In the genomic region with DNA sequence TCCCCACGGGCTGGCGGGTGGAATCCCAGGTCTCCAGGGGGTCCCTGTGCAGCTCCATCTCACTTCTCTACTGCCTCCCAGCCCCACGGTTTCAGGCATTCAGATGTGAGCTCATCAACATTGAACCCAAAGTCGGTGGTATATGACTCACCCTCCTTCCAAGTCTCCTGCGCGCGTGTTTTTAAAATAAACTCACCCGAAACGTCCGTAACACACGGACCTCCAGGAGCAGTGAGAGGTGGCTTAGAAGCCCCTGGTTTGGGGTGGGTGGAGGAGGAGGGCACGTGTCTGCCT, we compare ENCODE assay signal across 16 cellular contexts. TPM values are rescaled to one million over a fixed set of nuclear protein-coding genes. Genes with fewer than 3 reads are reported as not detected.
A peak's percentile ranks its signal among the peaks of the same experiment; 100 is the strongest.
DNase-seq lines count a peak whose midpoint lies in the region; TF ChIP-seq lines count a peak whose summit lies in the region.
"Had no signal": no experiment of that assay in that cellular context is flagged by ENCODE, and none has a peak within 500 bp of the region (broad histone marks: within the 10 kb centered on the region; RNA-seq: fewer than 3 reads in every experiment).

No MANE protein-coding gene starts in this region.

- H3K27ac ChIP-seq in brain microvascular endothelial cell: no peak overlapping the region
- peak overlapping the region; percentile 73 for H3K27ac ChIP-seq in hepatocyte
- peak overlapping the region; percentile 57 to 68 for H3K27ac ChIP-seq in uterus

- H2AFZ ChIP-seq in hepatocyte: no peak overlapping the region

- TF ChIP-seq CTCF in brain microvascular endothelial cell (IDR thresholded peaks at IDR 0.05; ENCODE audit: low read depth, low read length, missing control alignments) (no peak), hepatocyte (IDR thresholded peaks at IDR 0.05; ENCODE audit: poor library complexity) (no peak), uterus (IDR thresholded peaks at IDR 0.05) (no peak)

- CTCF ChIA-PET in HEK293T (lab: Yijun Ruan, JAX): no interaction called here

- POLR2A ChIA-PET in HEK293T (lab: Yijun Ruan, JAX): no interaction called here

- H3K36me3 ChIP-seq in brain microvascular endothelial cell (replicated peaks) (peaks cover 7% of the 10 kb centered on the region), hepatocyte (replicated peaks; ENCODE audit: insufficient read depth, low read depth) (no peaks in the 10 kb centered on the region), uterus (no peaks in the 10 kb centered on the region)

- no peak for TF ChIP-seq POLR2A in uterus (IDR thresholded peaks at IDR 0.05)

- H3K9me2 ChIP-seq in hepatocyte (replicated peaks; ENCODE audit: insufficient read depth): no peaks in the 10 kb centered on the region
- H3K9me2 ChIP-seq: SK-N-SH had no signal

- 88% methylated on average over 11 of the region's 12 CpGs for WGBS in hepatocyte (ENCODE audit: low lambda C conversion rate, missing lambda C conversion rate)

- H3K4me2 ChIP-seq in hepatocyte: no peak overlapping the region
- H3K4me2 ChIP-seq: SK-N-SH had no signal

- H3K9me3 ChIP-seq in hepatocyte (ENCODE audit: low read depth): no peaks in the 10 kb centered on the region
- H3K9me3 ChIP-seq in uterus: no peaks in the 10 kb centered on the region
- H3K9me3 ChIP-seq: MG63, SK-N-SH had no signal

- in situ Hi-C loops in brain microvascular endothelial cell (cut with HindIII; ENCODE audit: low pct_ligation_motif_present, low sequenced_read_pairs): no loop called here

- H3K4me1 ChIP-seq in hepatocyte (ENCODE audit: insufficient read depth): peaks cover 28% of the 10 kb centered on the region
- H3K4me1 ChIP-seq in uterus: peaks cover 0 to 11% of the 10 kb centered on the region in 2 donors

- H4K20me1 ChIP-seq in hepatocyte (ENCODE audit: insufficient read depth, poor library complexity, severe bottlenecking): no peaks in the 10 kb centered on the region

- DNase-seq in RPMI7951 (ENCODE audit: low read depth) (peak; percentile 30), brain microvascular endothelial cell (peak; percentile 51), hepatocyte (ENCODE audit: low spot score) (no peak), uterus (no peak), HuH-7.5 (ENCODE audit: low spot score) (no peak), SK-N-DZ (ENCODE audit: low spot score) (no peak), HEK293T (ENCODE audit: extremely low spot score) (no peak)
- DNase-seq: CD4-positive, alpha-beta memory T cell; DMS79 treated with DMSO at 0.1 percent for 48 hours; GF-D8; MG63; NCI-H1092; NCI-H146; NCI-H2081; NCI-H524; SK-N-SH had no signal

- no peaks in the 10 kb centered on the region for H3K79me2 ChIP-seq in hepatocyte

- H3K4me3 ChIP-seq in brain microvascular endothelial cell (ENCODE audit: low read depth, low read length) (no peak overlapping the region), hepatocyte (no peak overlapping the region), uterus (no peak overlapping the region)
- H3K4me3 ChIP-seq: MG63 had no signal

- H3K27me3 ChIP-seq in brain microvascular endothelial cell (replicated peaks) (no peaks in the 10 kb centered on the region), hepatocyte (no peaks in the 10 kb centered on the region), uterus (no peaks in the 10 kb centered on the region)
- H3K27me3 ChIP-seq: MG63 had no signal

- intact Hi-C loops in uterus (cut with DNase I; ENCODE audit: low total_unique reads): no loop called here

TF ChIP-seq in HEK293T, 16 proteins besides CTCF, POLR2A, EP300 and RAD21:
- TF ChIP-seq HDGF (IDR thresholded peaks at IDR 0.05; ENCODE audit: borderline replicate concordance): no peak
- TF ChIP-seq BHLHE40 (IDR thresholded peaks at IDR 0.05; ENCODE audit: borderline replicate concordance): no peak
- TF ChIP-seq ZNF384 (IDR thresholded peaks at IDR 0.05): no peak
- TF ChIP-seq L3MBTL2 (conservative IDR thresholded peaks at IDR 0.05): no peak
- no peak for TF ChIP-seq ELF4 (IDR thresholded peaks at IDR 0.05)
- no peak for TF ChIP-seq CTBP1 (IDR thresholded peaks at IDR 0.05; ENCODE audit: borderline replicate concordance)
- TF ChIP-seq FOXM1 (IDR thresholded peaks at IDR 0.05; ENCODE audit: borderline replicate concordance): no peak

RNA-seq across cellular contexts. Expression of gene CRTC1, which starts 14.0 kb away (rescaled TPM):
- total RNA-seq in RPMI7951 (2014; rRNA removed; shearing (Covaris generic)): 2.2 and 2.9 TPM in 2 replicates
- total RNA-seq in hepatocyte (2.0 and 2.5 TPM in 2 replicates), uterus (10 to 100 TPM in 1 of 4 donors, 1 to 10 TPM in 3; 2.4 to 17.5 (median 6.7) TPM)
- polyA plus RNA-seq in hepatocyte: 4.5 and 4.8 TPM in 2 replicates
- polyA plus RNA-seq in SK-N-DZ (2014; cell fraction: cytosol; rRNA removed): 1.8 and 2.4 TPM in 2 replicates
- polyA plus RNA-seq in SK-N-DZ (2014; cell fraction: nucleus; rRNA removed): 9.7 and 10.7 TPM in 2 replicates

RNA-seq across cellular contexts. Expression of gene KLHL26, which starts 32.6 kb away (rescaled TPM):
- 3.0 and 7.5 TPM in 2 replicates for total RNA-seq in RPMI7951 (2014; rRNA removed; shearing (Covaris generic))
- total RNA-seq in hepatocyte (4.1 and 5.0 TPM in 2 replicates), uterus (10 to 100 TPM in 1 of 4 donors, 1 to 10 TPM in 3; 3.8 to 22.2 (median 6.9) TPM)
- 3.9 and 7.6 TPM in 2 replicates for polyA plus RNA-seq in hepatocyte
- 3.0 and 6.1 TPM in 2 replicates for polyA plus RNA-seq in SK-N-DZ (2014; cell fraction: cytosol; rRNA removed)
- 1.6 and 2.7 TPM in 2 replicates for polyA plus RNA-seq in SK-N-DZ (2014; cell fraction: nucleus; rRNA removed)

RNA-seq across cellular contexts. Expression of gene TMEM59L, which starts 56.8 kb away (rescaled TPM):
- not detected in 2 replicates for total RNA-seq in RPMI7951 (2014; rRNA removed; shearing (Covaris generic))
- 0.40 and 1.5 TPM in 2 replicates for total RNA-seq in hepatocyte
- 4.9 and 9.1 TPM in 2 replicates for polyA plus RNA-seq in hepatocyte
- 1 to 10 TPM in 1 of 4 donors, under 1 TPM in 1, not detected in 2; 0.26 to 7.5 TPM for total RNA-seq in uterus
- polyA plus RNA-seq in SK-N-DZ (2014; cell fraction: cytosol; rRNA removed): 8.1 and 9.2 TPM in 2 replicates
- polyA plus RNA-seq in SK-N-DZ (2014; cell fraction: nucleus; rRNA removed): 35.4 and 50.9 TPM in 2 replicates
- total RNA-seq: CD4-positive, alpha-beta memory T cell had no signal
- polyA plus RNA-seq: CD4-positive, alpha-beta memory T cell had no signal

Comparison
In these comparisons a context has a peak if more than half of its experiments do, and no peak if none do; other contexts are left out.
1. DNase-seq: peak in RPMI7951 (single experiment) and brain microvascular endothelial cell (single experiment); none in hepatocyte (single experiment), uterus (0 of 2), HuH-7.5 (single experiment), SK-N-DZ (single experiment) and HEK293T (single experiment).